ENCODE assay signal across 14 cellular contexts in genomic region chr16:80034469-80034826, GRCh38.
DNase-seq lines count a peak whose midpoint lies in the region; ATAC-seq and TF ChIP-seq lines count a peak whose summit lies in the region.
"Had no signal": no experiment of that assay in that cellular context is flagged by ENCODE, and none has a peak within 500 bp of the region (broad histone marks: within the 10 kb centered on the region; RNA-seq: fewer than 3 reads in every experiment).

No MANE protein-coding gene starts in this region.

- H3K4me2 ChIP-seq in mesenchymal stem cell (ENCODE audit: low read length, poor library complexity, severe bottlenecking) = no peak overlapping the region

- POLR2A ChIA-PET in activated CD8-positive, alpha-beta T cell treated with anti-CD3 and anti-CD28 coated beads, Interleukin-2, amount 10 ng/mL, durations not matched to agents 7 days and 5 days (lab: Charles Lee) = no interaction called here

- H3K4me1 ChIP-seq in mesenchymal stem cell (ENCODE audit: control insufficient read depth, insufficient read depth, low read depth, low read length) = peaks cover 5% of the 10 kb centered on the region

- peaks cover 2% of the 10 kb centered on the region for H3K27me3 Mint-ChIP-seq in activated CD8-positive, alpha-beta T cell treated with anti-CD3 and anti-CD28 coated beads, Interleukin-2, amount 10 ng/mL, durations not matched to agents 7 days and 5 days (ENCODE audit: low read depth)

- no peak overlapping the region for H4K91ac ChIP-seq in mesenchymal stem cell (ENCODE audit: low read length)

- no peaks in the 10 kb centered on the region for H3K36me3 Mint-ChIP-seq in activated CD8-positive, alpha-beta T cell treated with anti-CD3 and anti-CD28 coated beads, Interleukin-2, amount 10 ng/mL, durations not matched to agents 7 days and 5 days (ENCODE audit: low read depth)
- H3K36me3 Mint-ChIP-seq: CD14-positive monocyte; CD8-positive, alpha-beta T cell had no signal

- no peak for TF ChIP-seq CTCF in brain microvascular endothelial cell (IDR thresholded peaks at IDR 0.05; ENCODE audit: low read depth, low read length, missing control alignments)

- no peak overlapping the region for H3K14ac ChIP-seq in mesenchymal stem cell (ENCODE audit: low read length in 2 of 2)

- in situ Hi-C loops in brain microvascular endothelial cell (cut with HindIII; ENCODE audit: low pct_ligation_motif_present, low sequenced_read_pairs) = no loop called here

- H3K9me3 Mint-ChIP-seq in activated CD8-positive, alpha-beta T cell treated with anti-CD3 and anti-CD28 coated beads, Interleukin-2, amount 10 ng/mL, durations not matched to agents 7 days and 5 days (ENCODE audit: insufficient read depth) = no peaks in the 10 kb centered on the region

- DNase-seq in HPDE6-E6E7 (ENCODE audit: extremely low spot score) (peak; percentile 36), brain microvascular endothelial cell (no peak), mesenchymal stem cell (no peak)
- no peak for DNase-seq in NK-92 treated with Interleukin-12 subunit alpha and Interleukin-12 subunit beta, amount 100 ng/mL, for 24 hours (lab: John Stamatoyannopoulos, UW)
- DNase-seq in stimulated activated CD4-positive, alpha-beta T cell treated with anti-CD3 and anti-CD28 coated beads, Interleukin-15, amount 100 ng/mL, for 24 hours = no peak
- no peak for DNase-seq in activated CD8-positive, alpha-beta T cell treated with anti-CD3 and anti-CD28 coated beads, Interleukin-2, amount 10 ng/mL, durations not matched to agents 7 days and 5 days
- DNase-seq: CD8-positive, alpha-beta T cell; COR-L47; DND-41; GDM1; GM23248 had no signal

- no peak overlapping the region for H3K4me3 Mint-ChIP-seq in activated CD8-positive, alpha-beta T cell treated with anti-CD3 and anti-CD28 coated beads, Interleukin-2, amount 10 ng/mL, durations not matched to agents 7 days and 5 days
- H3K4me3 Mint-ChIP-seq: CD14-positive monocyte; CD8-positive, alpha-beta T cell had no signal

- H3K4me3 ChIP-seq in brain microvascular endothelial cell (ENCODE audit: low read depth, low read length) = no peak overlapping the region
- no peak overlapping the region for H3K4me3 ChIP-seq in mesenchymal stem cell (ENCODE audit: insufficient read depth in 1 of 2, low read depth in 1 of 2, low read length in 2 of 2)
- H3K4me3 ChIP-seq: GM23248 had no signal

- no peak overlapping the region for H3K23ac ChIP-seq in mesenchymal stem cell (ENCODE audit: low read length in 2 of 2)

- no peak overlapping the region for H2BK120ac ChIP-seq in mesenchymal stem cell (ENCODE audit: low read depth, low read length)

- H3K9ac ChIP-seq in mesenchymal stem cell (ENCODE audit: low read length) = no peak overlapping the region
- H3K9ac ChIP-seq: GM23248 had no signal

- H3K27ac Mint-ChIP-seq in activated CD8-positive, alpha-beta T cell treated with anti-CD3 and anti-CD28 coated beads, Interleukin-2, amount 10 ng/mL, durations not matched to agents 7 days and 5 days = no peak overlapping the region
- H3K27ac Mint-ChIP-seq: CD14-positive monocyte; CD8-positive, alpha-beta T cell had no signal

- H3K79me1 ChIP-seq in mesenchymal stem cell (replicated peaks; ENCODE audit: low read length, poor library complexity, severe bottlenecking) = no peaks in the 10 kb centered on the region

- H3K36me3 ChIP-seq in brain microvascular endothelial cell (replicated peaks) (no peaks in the 10 kb centered on the region), mesenchymal stem cell (ENCODE audit: control insufficient read depth in 1 of 2, insufficient read depth in 2 of 2, low read depth in 1 of 2, low read length in 2 of 2) (no peaks in the 10 kb centered on the region)

- 90% methylated on average over 4 of the region's 4 CpGs for WGBS in mesenchymal stem cell

- H3K4ac ChIP-seq in mesenchymal stem cell (ENCODE audit: low read depth in 1 of 2, low read length in 2 of 2) = no peak overlapping the region

- H4K8ac ChIP-seq in mesenchymal stem cell (ENCODE audit: low read length) = no peak overlapping the region

- H3K27me3 ChIP-seq in brain microvascular endothelial cell (replicated peaks) (no peaks in the 10 kb centered on the region), mesenchymal stem cell (ENCODE audit: control insufficient read depth in 1 of 2, insufficient read depth in 1 of 2, low read length in 2 of 2) (peaks cover 0 to 2% of the 10 kb centered on the region in 2 experiments)

- H3K9me3 ChIP-seq in mesenchymal stem cell (ENCODE audit: control insufficient read depth, low read length) = peaks cover 13% of the 10 kb centered on the region

- H3K4me1 Mint-ChIP-seq in activated CD8-positive, alpha-beta T cell treated with anti-CD3 and anti-CD28 coated beads, Interleukin-2, amount 10 ng/mL, durations not matched to agents 7 days and 5 days (ENCODE audit: low read depth) = no peaks in the 10 kb centered on the region
- H3K4me1 Mint-ChIP-seq: CD14-positive monocyte had no signal

- CTCF ChIA-PET in activated CD8-positive, alpha-beta T cell treated with anti-CD3 and anti-CD28 coated beads, Interleukin-2, amount 10 ng/mL, durations not matched to agents 7 days and 5 days (lab: Charles Lee) = no interaction called here

- H2AFZ ChIP-seq in mesenchymal stem cell (ENCODE audit: low read depth, low read length) = no peak overlapping the region
- H2AFZ ChIP-seq: GM23248 had no signal

- no peak overlapping the region for H2BK12ac ChIP-seq in mesenchymal stem cell (ENCODE audit: low read length in 2 of 2)

- no peak for ATAC-seq in activated CD8-positive, alpha-beta T cell treated with anti-CD3 and anti-CD28 coated beads, Interleukin-2, amount 10 ng/mL, durations not matched to agents 7 days and 5 days
- no peak for ATAC-seq in GM21786 (IDR thresholded peaks at IDR 0.05; ENCODE audit: unreplicated experiment)
- ATAC-seq: CD8-positive, alpha-beta T cell had no signal

- H3K27ac ChIP-seq in brain microvascular endothelial cell (peak overlapping the region; percentile 24), mesenchymal stem cell (ENCODE audit: low read length, poor library complexity, severe bottlenecking) (peak overlapping the region; percentile 57)
- H3K27ac ChIP-seq: GM23248, HL-60 had no signal

- no peak overlapping the region for H2BK5ac ChIP-seq in mesenchymal stem cell (ENCODE audit: low read depth, low read length, poor library complexity, severe bottlenecking)

- H2AK5ac ChIP-seq in mesenchymal stem cell (ENCODE audit: low read length, severe bottlenecking) = no peak overlapping the region

- H2BK15ac ChIP-seq in mesenchymal stem cell (ENCODE audit: low read depth, poor library complexity, severe bottlenecking) = no peak overlapping the region

- H3K18ac ChIP-seq in mesenchymal stem cell (ENCODE audit: low read depth in 1 of 2, low read length in 2 of 2) = no peak overlapping the region
